In the genomic region with DNA sequence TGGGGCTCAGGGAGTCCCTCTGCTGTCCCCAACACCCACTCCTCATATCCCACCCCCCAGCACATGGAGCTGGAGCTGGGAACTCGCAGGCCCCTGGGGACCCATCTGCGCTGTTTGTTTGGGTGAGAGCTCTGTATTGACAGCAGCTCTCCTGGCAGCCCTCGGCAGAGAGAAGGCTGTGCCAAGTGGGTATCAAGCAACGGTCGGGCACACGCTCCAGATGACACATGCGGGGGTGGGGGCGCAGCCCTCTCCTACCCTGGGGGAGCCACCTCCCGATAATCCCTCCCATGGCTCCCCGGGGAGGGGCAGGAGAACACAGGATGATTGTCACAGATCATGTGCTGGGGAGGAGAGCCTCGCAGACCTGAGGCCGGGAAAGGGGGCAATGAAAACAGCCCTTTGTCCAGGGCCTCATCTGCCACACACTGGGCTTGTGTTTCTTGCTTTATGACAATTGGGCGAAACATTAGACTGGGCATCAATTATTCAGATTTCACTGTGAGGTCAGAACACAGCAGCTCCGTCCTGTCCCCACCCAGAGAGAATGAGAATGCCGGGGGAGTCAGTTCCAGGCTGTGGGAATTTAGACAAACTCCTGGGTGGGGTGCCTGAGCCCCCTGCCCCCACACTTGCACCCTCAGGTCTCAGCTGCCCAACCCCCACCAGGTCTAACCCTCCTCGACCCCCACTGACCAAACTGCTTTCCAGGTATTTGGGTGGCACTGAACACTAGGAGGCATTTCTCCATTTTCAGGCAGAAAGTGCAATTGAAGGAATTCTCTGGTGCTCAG, we compare ENCODE assay signal across 9 cellular contexts. TPM values are rescaled to one million over a fixed set of nuclear protein-coding genes. Genes with fewer than 3 reads are reported as not detected.
A peak's percentile ranks its signal among the peaks of the same experiment; 100 is the strongest.
DNase-seq lines count a peak whose midpoint lies in the region; ATAC-seq and TF ChIP-seq lines count a peak whose summit lies in the region.
"Had no signal": no experiment of that assay in that cellular context is flagged by ENCODE, and none has a peak within 500 bp of the region (broad histone marks: within the 10 kb centered on the region; RNA-seq: fewer than 3 reads in every experiment).

No MANE protein-coding gene starts in this region.

- H3K4me1 ChIP-seq in left ventricle myocardium inferior = peaks cover 15% of the 10 kb centered on the region
- peaks cover 11% of the 10 kb centered on the region for H3K4me1 ChIP-seq in body of pancreas

- H3K9me3 ChIP-seq in left ventricle myocardium inferior (replicated peaks) (no peaks in the 10 kb centered on the region), body of pancreas (no peaks in the 10 kb centered on the region)

- H3K27me3 ChIP-seq in left ventricle myocardium inferior (ENCODE audit: low read depth) (no peaks in the 10 kb centered on the region), body of pancreas (no peaks in the 10 kb centered on the region)

- TF ChIP-seq CTCF in left ventricle myocardium inferior (IDR thresholded peaks at IDR 0.05; ENCODE audit: borderline replicate concordance) (no peak), body of pancreas (IDR thresholded peaks at IDR 0.05) (no peak)

- ATAC-seq in Right ventricle myocardium inferior = peak; percentile 16
- ATAC-seq in body of pancreas = peak; percentile 64
- ATAC-seq in HG03342 (IDR thresholded peaks at IDR 0.05; ENCODE audit: unreplicated experiment) = no peak
- ATAC-seq in GM21825 (IDR thresholded peaks at IDR 0.05; ENCODE audit: unreplicated experiment) = no peak

- no peak overlapping the region for H3K4me3 ChIP-seq in left ventricle myocardium inferior
- H3K4me3 ChIP-seq in body of pancreas = no peak overlapping the region

- WGBS in body of pancreas, 2 donors = 42 to 61% methylated on average over 11 to 16 of the region's 16 CpGs

- DNase-seq in Right ventricle myocardium inferior (ENCODE audit: missing footprints) = no peak
- DNase-seq in left ventricle myocardium inferior = no peak
- DNase-seq in body of pancreas = peak in 3 of 4 donors; percentile 25 to 51 (median 51)
- DNase-seq in mesenteric fat pad (ENCODE audit: low spot score) = peak; percentile 57
- DNase-seq in stimulated activated CD4-positive, alpha-beta T cell treated with anti-CD3 and anti-CD28 coated beads, Interleukin-2, amount 100 ng/mL, for 24 hours = no peak
- no peak for DNase-seq in HCEC 1CT
- DNase-seq: activated naive CD8-positive, alpha-beta T cell treated with anti-CD3 and anti-CD28 coated beads, Interleukin-2, amount 10 ng/mL, durations not matched to agents 7 days and 5 days had no signal

- H3K27ac ChIP-seq in left ventricle myocardium inferior (replicated peaks) = no peak overlapping the region
- H3K27ac ChIP-seq in body of pancreas = peak overlapping the region; percentile 36 to 52 (median 48)

- H3K36me3 ChIP-seq in left ventricle myocardium inferior = no peaks in the 10 kb centered on the region
- no peaks in the 10 kb centered on the region for H3K36me3 ChIP-seq in body of pancreas (replicated peaks in 1 of 2; ENCODE audit: insufficient read depth in 1 of 2, low read depth in 2 of 2)

- no peak for TF ChIP-seq POLR2A in body of pancreas (IDR thresholded peaks at IDR 0.05)

- intact Hi-C loops in Right ventricle myocardium inferior (cut with DNase I) = no loop called here
- intact Hi-C loops in left ventricle myocardium inferior (cut with micrococcal nuclease) = no loop called here
- intact Hi-C loops in body of pancreas (cut with DNase I) = no loop called here

RNA-seq across cellular contexts. Expression of a gene that starts 46.4 kb away (rescaled TPM):
- total RNA-seq in Right ventricle myocardium inferior = 63.4 TPM
- 62.3 TPM for total RNA-seq in left ventricle myocardium inferior
- 10 to 100 TPM; 25.7 to 38.4 TPM for total RNA-seq in body of pancreas
- 41.8 TPM for total RNA-seq in mesenteric fat pad

Comparison
In these comparisons a context has a peak if more than half of its experiments do, and no peak if none do; other contexts are left out.
1. ATAC-seq: peak in Right ventricle myocardium inferior (single experiment) and body of pancreas (single experiment); none in HG03342 (single experiment) and GM21825 (single experiment).
2. DNase-seq: peak in body of pancreas (3 of 4) and mesenteric fat pad (single experiment); none in Right ventricle myocardium inferior (single experiment), left ventricle myocardium inferior (single experiment), stimulated activated CD4-positive, alpha-beta T cell treated with anti-CD3 and anti-CD28 coated beads, Interleukin-2, amount 100 ng/mL, for 24 hours (0 of 2) and HCEC 1CT (single experiment).